22 cellular contexts compared by ENCODE assay signal in genomic region chr2:232872826-232873225, GRCh38. TPM values are rescaled to one million over a fixed set of nuclear protein-coding genes. Genes with fewer than 3 reads are reported as not detected.
DNase-seq lines count a peak whose midpoint lies in the region; ATAC-seq and FAIRE-seq lines count a peak whose summit lies in the region.
"Had no signal": no experiment of that assay in that cellular context is flagged by ENCODE, and none has a peak within 500 bp of the region (broad histone marks: within the 10 kb centered on the region; RNA-seq: fewer than 3 reads in every experiment).

No MANE protein-coding gene starts in this region.

- peaks cover 19% of the 10 kb centered on the region for H3K27me3 Mint-ChIP-seq in activated CD4-positive, alpha-beta memory T cell treated with anti-CD3 and anti-CD28 coated beads for 36 hours
- peaks cover 9% of the 10 kb centered on the region for H3K27me3 Mint-ChIP-seq in activated CD4-positive, alpha-beta memory T cell treated with anti-CD3 and anti-CD28 coated beads, Interleukin-2, amount 10 ng/mL, durations not matched to agents 7 days and 5 days

- no peak overlapping the region for H3K4me3 Mint-ChIP-seq in activated CD4-positive, alpha-beta memory T cell treated with anti-CD3 and anti-CD28 coated beads for 36 hours
- no peak overlapping the region for H3K4me3 Mint-ChIP-seq in activated CD4-positive, alpha-beta memory T cell treated with anti-CD3 and anti-CD28 coated beads, Interleukin-2, amount 10 ng/mL, durations not matched to agents 7 days and 5 days
- H3K4me3 Mint-ChIP-seq in stimulated activated effector memory CD8-positive, alpha-beta T cell treated with anti-CD3 and anti-CD28 coated beads, Interleukin-12 subunit alpha, Interleukin-12 subunit beta, amount 100 ng/mL, for 72 hours, result no peak overlapping the region
- H3K4me3 Mint-ChIP-seq: activated CD8-positive, alpha-beta T cell treated with anti-CD3 and anti-CD28 coated beads, Interleukin-2, amount 10 ng/mL, durations not matched to agents 7 days and 5 days; activated T-cell treated with anti-CD3 and anti-CD28 coated beads, Interleukin-2, amount 50 U/mL, for 72 hours; stimulated activated naive CD8-positive, alpha-beta T cell treated with anti-CD3 and anti-CD28 coated beads, Interleukin-15, amount 100 ng/mL, for 72 hours had no signal

- H3K9me3 Mint-ChIP-seq in activated CD4-positive, alpha-beta memory T cell treated with anti-CD3 and anti-CD28 coated beads for 36 hours, result no peaks in the 10 kb centered on the region
- H3K9me3 Mint-ChIP-seq in activated CD4-positive, alpha-beta memory T cell treated with anti-CD3 and anti-CD28 coated beads, Interleukin-2, amount 10 ng/mL, durations not matched to agents 7 days and 5 days, result no peaks in the 10 kb centered on the region
- no peaks in the 10 kb centered on the region for H3K9me3 Mint-ChIP-seq in stimulated activated effector memory CD8-positive, alpha-beta T cell treated with anti-CD3 and anti-CD28 coated beads, Interleukin-12 subunit alpha, Interleukin-12 subunit beta, amount 100 ng/mL, for 72 hours
- H3K9me3 Mint-ChIP-seq: activated T-cell treated with anti-CD3 and anti-CD28 coated beads, Interleukin-2, amount 50 U/mL, for 72 hours; naive B cell; stimulated activated naive CD8-positive, alpha-beta T cell treated with anti-CD3 and anti-CD28 coated beads, Interleukin-15, amount 100 ng/mL, for 72 hours had no signal

- H3K27ac ChIP-seq in angular gyrus (ENCODE audit: low read depth, low read length), result peak overlapping the region; percentile 99
- H3K27ac ChIP-seq: epithelial cell of prostate, prostate gland, vagina had no signal

- intact Hi-C loops in activated CD4-positive, alpha-beta memory T cell treated with anti-CD3 and anti-CD28 coated beads for 36 hours (cut with micrococcal nuclease), result no loop called here

- no peak overlapping the region for H3K27ac Mint-ChIP-seq in activated CD4-positive, alpha-beta memory T cell treated with anti-CD3 and anti-CD28 coated beads for 36 hours
- H3K27ac Mint-ChIP-seq in activated CD4-positive, alpha-beta memory T cell treated with anti-CD3 and anti-CD28 coated beads, Interleukin-2, amount 10 ng/mL, durations not matched to agents 7 days and 5 days, result no peak overlapping the region
- H3K27ac Mint-ChIP-seq in stimulated activated effector memory CD8-positive, alpha-beta T cell treated with anti-CD3 and anti-CD28 coated beads, Interleukin-12 subunit alpha, Interleukin-12 subunit beta, amount 100 ng/mL, for 72 hours, result peak overlapping the region; percentile 48
- H3K27ac Mint-ChIP-seq: activated CD8-positive, alpha-beta T cell treated with anti-CD3 and anti-CD28 coated beads, Interleukin-2, amount 10 ng/mL, durations not matched to agents 7 days and 5 days; activated T-cell treated with anti-CD3 and anti-CD28 coated beads, Interleukin-2, amount 50 U/mL, for 72 hours; naive B cell; stimulated activated naive CD8-positive, alpha-beta T cell treated with anti-CD3 and anti-CD28 coated beads, Interleukin-15, amount 100 ng/mL, for 72 hours had no signal

- no peaks in the 10 kb centered on the region for H3K36me3 Mint-ChIP-seq in activated CD4-positive, alpha-beta memory T cell treated with anti-CD3 and anti-CD28 coated beads for 36 hours
- no peaks in the 10 kb centered on the region for H3K36me3 Mint-ChIP-seq in activated CD4-positive, alpha-beta memory T cell treated with anti-CD3 and anti-CD28 coated beads, Interleukin-2, amount 10 ng/mL, durations not matched to agents 7 days and 5 days (ENCODE audit: low read depth)
- peaks cover 7% of the 10 kb centered on the region for H3K36me3 Mint-ChIP-seq in stimulated activated effector memory CD8-positive, alpha-beta T cell treated with anti-CD3 and anti-CD28 coated beads, Interleukin-12 subunit alpha, Interleukin-12 subunit beta, amount 100 ng/mL, for 72 hours
- H3K36me3 Mint-ChIP-seq: naive B cell had no signal

- DNase-seq in activated CD4-positive, alpha-beta memory T cell treated with anti-CD3 and anti-CD28 coated beads for 36 hours, result peak; percentile 2
- no peak for DNase-seq in activated CD4-positive, alpha-beta memory T cell treated with anti-CD3 and anti-CD28 coated beads, Interleukin-2, amount 10 ng/mL, durations not matched to agents 7 days and 5 days
- DNase-seq in medulla oblongata (ENCODE audit: extremely low spot score), result peak; percentile 70
- no peak for DNase-seq in stimulated activated effector memory CD8-positive, alpha-beta T cell treated with anti-CD3 and anti-CD28 coated beads, Interleukin-12 subunit alpha, Interleukin-12 subunit beta, amount 100 ng/mL, for 72 hours (ENCODE audit: low spot score in 2 of 2)
- DNase-seq in HTR-8/SVneo (ENCODE audit: insufficient read length, low spot score), result no peak
- no peak for DNase-seq in T-helper 2 cell
- DNase-seq: activated CD8-positive, alpha-beta T cell treated with anti-CD3 and anti-CD28 coated beads, Interleukin-2, amount 10 ng/mL, durations not matched to agents 7 days and 5 days; activated T-cell treated with anti-CD3 and anti-CD28 coated beads, Interleukin-2, amount 50 U/mL, for 72 hours; foreskin fibroblast; naive B cell; NCI-H1105; NK-92 treated with Interleukin-12 subunit alpha and Interleukin-12 subunit beta, amount 100 ng/mL, for 24 hours; RPMI8226; stimulated activated CD4-positive, alpha-beta T cell treated with anti-CD3 and anti-CD28 coated beads, Interleukin-4, amount 100 ng/mL, for 1 hour; stimulated activated naive CD8-positive, alpha-beta T cell treated with anti-CD3 and anti-CD28 coated beads, Interleukin-15, amount 100 ng/mL, for 72 hours had no signal

- peaks cover 5% of the 10 kb centered on the region for H3K4me1 Mint-ChIP-seq in activated CD4-positive, alpha-beta memory T cell treated with anti-CD3 and anti-CD28 coated beads for 36 hours (ENCODE audit: low read depth)
- peaks cover 5% of the 10 kb centered on the region for H3K4me1 Mint-ChIP-seq in activated CD4-positive, alpha-beta memory T cell treated with anti-CD3 and anti-CD28 coated beads, Interleukin-2, amount 10 ng/mL, durations not matched to agents 7 days and 5 days
- H3K4me1 Mint-ChIP-seq in stimulated activated effector memory CD8-positive, alpha-beta T cell treated with anti-CD3 and anti-CD28 coated beads, Interleukin-12 subunit alpha, Interleukin-12 subunit beta, amount 100 ng/mL, for 72 hours, result peaks cover 9% of the 10 kb centered on the region

- FAIRE-seq in HTR-8/SVneo (lab: Jason Lieb, UNC), result no peak
- FAIRE-seq: GM18507, islet of Langerhans had no signal

- no peak for ATAC-seq in stimulated activated effector memory CD8-positive, alpha-beta T cell treated with anti-CD3 and anti-CD28 coated beads, Interleukin-12 subunit alpha, Interleukin-12 subunit beta, amount 100 ng/mL, for 72 hours
- no peak for ATAC-seq in HG03439 (IDR thresholded peaks at IDR 0.05; ENCODE audit: unreplicated experiment)
- ATAC-seq: activated CD8-positive, alpha-beta T cell treated with anti-CD3 and anti-CD28 coated beads, Interleukin-2, amount 10 ng/mL, durations not matched to agents 7 days and 5 days; activated T-cell treated with anti-CD3 and anti-CD28 coated beads, Interleukin-2, amount 50 U/mL, for 72 hours had no signal

- POLR2A ChIA-PET in activated CD4-positive, alpha-beta memory T cell treated with anti-CD3 and anti-CD28 coated beads for 36 hours (lab: Charles Lee), result no interaction called here
- POLR2A ChIA-PET in activated CD4-positive, alpha-beta memory T cell treated with anti-CD3 and anti-CD28 coated beads, Interleukin-2, amount 10 ng/mL, durations not matched to agents 7 days and 5 days (lab: Charles Lee), result no interaction called here

- CTCF ChIA-PET in activated CD4-positive, alpha-beta memory T cell treated with anti-CD3 and anti-CD28 coated beads for 36 hours (lab: Charles Lee), result no interaction called here
- CTCF ChIA-PET in activated CD4-positive, alpha-beta memory T cell treated with anti-CD3 and anti-CD28 coated beads, Interleukin-2, amount 10 ng/mL, durations not matched to agents 7 days and 5 days (lab: Charles Lee), result no interaction called here

RNA-seq across cellular contexts. Expression of gene SNORC, which starts 2.8 kb away (rescaled TPM):
- 1 to 10 TPM in 1 of 2 experiments, under 1 TPM in 1; 0.85 to 1.7 TPM for total RNA-seq in activated CD4-positive, alpha-beta memory T cell treated with anti-CD3 and anti-CD28 coated beads for 36 hours
- 1 to 10 TPM; 1.3 to 1.9 TPM for total RNA-seq in activated CD4-positive, alpha-beta memory T cell treated with anti-CD3 and anti-CD28 coated beads, Interleukin-2, amount 10 ng/mL, durations not matched to agents 7 days and 5 days
- total RNA-seq: vagina had no signal

Comparison
In these comparisons a context has a peak if more than half of its experiments do, and no peak if none do; other contexts are left out.
1. DNase-seq: peak in activated CD4-positive, alpha-beta memory T cell treated with anti-CD3 and anti-CD28 coated beads for 36 hours (single experiment) and medulla oblongata (single experiment); none in activated CD4-positive, alpha-beta memory T cell treated with anti-CD3 and anti-CD28 coated beads, Interleukin-2, amount 10 ng/mL, durations not matched to agents 7 days and 5 days (single experiment), stimulated activated effector memory CD8-positive, alpha-beta T cell treated with anti-CD3 and anti-CD28 coated beads, Interleukin-12 subunit alpha, Interleukin-12 subunit beta, amount 100 ng/mL, for 72 hours (0 of 2), HTR-8/SVneo (single experiment) and T-helper 2 cell (0 of 5).